ENCODE assay signal across 8 cellular contexts in the genomic region with DNA sequence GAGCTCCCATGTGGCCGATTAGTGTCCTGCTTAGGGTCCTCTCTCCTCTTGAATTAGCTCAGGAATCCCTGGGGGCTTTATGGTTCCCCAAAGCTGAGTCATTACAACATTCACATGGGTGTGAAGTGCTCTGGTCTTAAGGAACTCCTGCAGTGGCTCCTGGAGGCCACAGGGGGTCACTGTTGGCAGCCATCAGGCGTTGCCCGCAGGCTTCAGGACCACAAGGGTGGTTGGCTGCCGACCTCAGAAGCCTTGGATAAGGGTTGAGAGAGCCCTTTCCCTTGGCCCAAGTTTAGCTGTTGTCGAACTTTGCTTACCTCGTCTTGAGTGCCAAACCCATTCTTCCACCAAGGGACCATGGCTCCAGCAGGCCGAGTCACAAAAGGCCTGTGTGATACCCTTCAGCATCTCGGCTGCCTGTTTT.
A peak's percentile ranks its signal among the peaks of the same experiment; 100 is the strongest.
DNase-seq lines count a peak whose midpoint lies in the region; ATAC-seq and TF ChIP-seq lines count a peak whose summit lies in the region.

No MANE protein-coding gene starts in this region.

- no peak overlapping the region for H3K4me3 ChIP-seq in suprapubic skin

- TF ChIP-seq EP300 in suprapubic skin (IDR thresholded peaks at IDR 0.05): no peak

- ATAC-seq in GM18907 (IDR thresholded peaks at IDR 0.05; ENCODE audit: unreplicated experiment) (peak; percentile 80), HG03025 (IDR thresholded peaks at IDR 0.05; ENCODE audit: low FRiP score, unreplicated experiment) (peak; percentile 64)
- ATAC-seq in activated naive CD4-positive, alpha-beta T cell treated with anti-CD3 and anti-CD28 coated beads, Interleukin-2, amount 50 U/mL, for 72 hours: peak; percentile 61 to 76

- H3K9me3 Mint-ChIP-seq in activated naive CD4-positive, alpha-beta T cell treated with anti-CD3 and anti-CD28 coated beads, Interleukin-2, amount 50 U/mL, for 72 hours: no peaks in the 10 kb centered on the region

- DNase-seq in COLO829 (ENCODE audit: low spot score) (peak; percentile 35), NCI-H69 (lab: John Stamatoyannopoulos, UW) (peak; percentile 19), hepatic stellate cell (ENCODE audit: low spot score) (peak; percentile 18), suprapubic skin (ENCODE audit: low spot score in 2 of 2) (no peak)
- DNase-seq in activated naive CD4-positive, alpha-beta T cell treated with anti-CD3 and anti-CD28 coated beads, Interleukin-2, amount 50 U/mL, for 72 hours (ENCODE audit: low spot score in 2 of 2): peak; percentile 38 to 51
- DNase-seq in stimulated activated CD4-positive, alpha-beta T cell treated with anti-CD3 and anti-CD28 coated beads, Interleukin-15, amount 100 ng/mL, for 48 hours (ENCODE audit: low read depth in 2 of 2): peak; percentile 6 to 32

- TF ChIP-seq POLR2A in suprapubic skin (IDR thresholded peaks at IDR 0.05): no peak

- H3K36me3 ChIP-seq in suprapubic skin: no peaks in the 10 kb centered on the region

- no peaks in the 10 kb centered on the region for H3K27me3 ChIP-seq in suprapubic skin

- no peaks in the 10 kb centered on the region for H3K4me1 ChIP-seq in suprapubic skin

- H3K27ac Mint-ChIP-seq in activated naive CD4-positive, alpha-beta T cell treated with anti-CD3 and anti-CD28 coated beads, Interleukin-2, amount 50 U/mL, for 72 hours: no peak overlapping the region

- H3K9me3 ChIP-seq in suprapubic skin: no peaks in the 10 kb centered on the region

- no peaks in the 10 kb centered on the region for H3K36me3 Mint-ChIP-seq in activated naive CD4-positive, alpha-beta T cell treated with anti-CD3 and anti-CD28 coated beads, Interleukin-2, amount 50 U/mL, for 72 hours

- no peak overlapping the region for H3K27ac ChIP-seq in suprapubic skin

- peak in 1 of 2 donors; percentile 46 for TF ChIP-seq CTCF in suprapubic skin (IDR thresholded peaks at IDR 0.05)

- 41% methylated on average over 8 of the region's 8 CpGs for WGBS in suprapubic skin

Comparison
In these comparisons a context has a peak if more than half of its experiments do, and no peak if none do; other contexts are left out.
1. DNase-seq: peak in COLO829 (single experiment), NCI-H69 (single experiment), activated naive CD4-positive, alpha-beta T cell treated with anti-CD3 and anti-CD28 coated beads, Interleukin-2, amount 50 U/mL, for 72 hours (2 of 2), hepatic stellate cell (single experiment) and stimulated activated CD4-positive, alpha-beta T cell treated with anti-CD3 and anti-CD28 coated beads, Interleukin-15, amount 100 ng/mL, for 48 hours (2 of 2); none in suprapubic skin (0 of 2).
2. Peak in every context shown above with its lines, with median percentiles within 50 percentile points of each other: ATAC-seq.